ENCODE assay signal across 1 cellular context in the genomic region with DNA sequence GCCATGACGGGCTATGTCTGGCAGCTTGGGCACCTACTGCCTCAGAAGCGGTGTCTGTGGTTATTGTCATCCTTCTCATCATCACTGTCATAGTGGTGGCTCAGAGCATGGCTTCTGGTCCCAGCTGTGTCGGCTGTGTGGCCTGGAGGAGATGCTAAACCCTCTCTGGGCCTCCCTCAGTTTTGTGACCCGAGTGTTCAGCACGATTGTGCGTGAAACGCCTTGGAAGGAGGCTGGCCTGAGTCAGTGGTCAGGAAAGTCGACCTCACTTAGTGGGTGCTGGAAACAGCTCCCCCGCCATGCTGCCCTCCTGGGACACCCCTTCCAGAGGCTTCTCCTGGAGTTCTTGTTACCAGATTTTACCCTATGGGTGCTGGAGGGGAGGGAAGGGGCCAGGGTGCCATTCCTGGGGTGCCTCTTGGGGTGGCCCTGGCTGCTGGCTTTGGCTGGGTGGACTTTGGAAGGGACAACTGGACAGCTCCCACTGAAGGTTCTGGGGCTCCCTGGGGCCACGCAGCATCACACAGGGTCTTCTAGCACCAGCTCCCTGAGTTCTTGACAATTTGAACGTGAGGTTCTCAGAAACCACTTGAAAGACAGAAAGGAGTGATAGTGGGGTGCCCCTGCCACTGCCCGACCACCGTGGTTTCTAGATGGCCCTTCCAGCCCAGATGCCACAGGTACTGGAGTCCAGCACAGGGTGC.
TF ChIP-seq lines count a peak whose summit lies in the region.

No MANE protein-coding gene starts in this region.

TF ChIP-seq in K562, 482 proteins besides CTCF, POLR2A, EP300 and RAD21 (continued from another document):
- TF ChIP-seq, protein P1, sequence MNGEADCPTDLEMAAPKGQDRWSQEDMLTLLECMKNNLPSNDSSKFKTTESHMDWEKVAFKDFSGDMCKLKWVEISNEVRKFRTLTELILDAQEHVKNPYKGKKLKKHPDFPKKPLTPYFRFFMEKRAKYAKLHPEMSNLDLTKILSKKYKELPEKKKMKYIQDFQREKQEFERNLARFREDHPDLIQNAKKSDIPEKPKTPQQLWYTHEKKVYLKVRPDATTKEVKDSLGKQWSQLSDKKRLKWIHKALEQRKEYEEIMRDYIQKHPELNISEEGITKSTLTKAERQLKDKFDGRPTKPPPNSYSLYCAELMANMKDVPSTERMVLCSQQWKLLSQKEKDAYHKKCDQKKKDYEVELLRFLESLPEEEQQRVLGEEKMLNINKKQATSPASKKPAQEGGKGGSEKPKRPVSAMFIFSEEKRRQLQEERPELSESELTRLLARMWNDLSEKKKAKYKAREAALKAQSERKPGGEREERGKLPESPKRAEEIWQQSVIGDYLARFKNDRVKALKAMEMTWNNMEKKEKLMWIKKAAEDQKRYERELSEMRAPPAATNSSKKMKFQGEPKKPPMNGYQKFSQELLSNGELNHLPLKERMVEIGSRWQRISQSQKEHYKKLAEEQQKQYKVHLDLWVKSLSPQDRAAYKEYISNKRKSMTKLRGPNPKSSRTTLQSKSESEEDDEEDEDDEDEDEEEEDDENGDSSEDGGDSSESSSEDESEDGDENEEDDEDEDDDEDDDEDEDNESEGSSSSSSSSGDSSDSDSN (IDR thresholded peaks at IDR 0.05; ENCODE audit: borderline replicate concordance in 1 of 2, low read depth in 2 of 2, low read length in 2 of 2), result no peak
- no peak for TF ChIP-seq RBM14 (IDR thresholded peaks at IDR 0.05; ENCODE audit: borderline replicate concordance, insufficient read depth, low read depth, low read length)
- TF ChIP-seq ZBTB1 (CRISPR knock-in tag; IDR thresholded peaks at IDR 0.05; ENCODE audit: borderline replicate concordance, low read depth), result 0 out of 2 replicates have a peak, but pooled peaks have one; percentile 24
- peak; percentile 39; the same call in 1 of the 2 replicates for TF ChIP-seq BCOR (IDR thresholded peaks at IDR 0.05)
- TF ChIP-seq KDM1A (IDR thresholded peaks at IDR 0.05), result peak in 1 of 2 experiments; percentile 8; a peak in 2 of 4 replicates
- peak; percentile 66 for TF ChIP-seq ZFP36 (IDR thresholded peaks at IDR 0.05; ENCODE audit: low read depth, low read length, partially characterized antibody)
